13 cellular contexts compared by ENCODE assay signal in the genomic region with DNA sequence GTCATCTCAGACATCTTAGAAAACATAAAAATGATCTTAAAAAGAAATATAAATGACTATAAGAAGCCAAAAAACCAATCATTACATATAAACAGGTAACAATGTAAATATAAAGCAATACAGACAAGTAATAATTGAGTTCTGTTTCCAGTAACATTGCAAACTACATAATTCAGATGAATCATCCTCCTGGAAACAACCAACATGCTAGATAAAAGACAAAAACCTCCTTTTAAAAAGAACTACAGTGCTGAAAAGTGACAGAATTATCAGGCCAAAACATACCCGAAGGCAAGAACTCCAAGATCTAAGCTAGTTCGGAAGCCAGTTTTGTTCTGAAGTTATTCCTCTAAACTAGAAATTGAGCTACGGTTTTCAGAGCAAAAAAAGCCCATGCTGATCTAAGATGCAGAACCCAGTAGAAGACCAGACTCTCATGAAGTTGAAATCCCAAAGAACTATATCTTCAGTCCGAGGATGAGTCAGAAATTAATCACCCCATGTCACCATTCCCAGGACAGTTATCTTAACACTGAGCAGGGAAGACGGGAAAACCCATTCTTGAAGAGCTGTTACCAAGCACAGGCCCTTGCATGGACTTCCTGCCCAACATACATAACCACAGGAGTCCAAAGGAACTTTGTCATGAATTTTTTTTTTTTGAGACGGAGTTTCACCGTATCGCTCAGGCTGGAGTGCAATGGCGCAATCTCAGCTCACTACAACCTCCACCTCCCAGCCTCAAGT. TPM values are rescaled to one million over a fixed set of nuclear protein-coding genes. Genes with fewer than 3 reads are reported as not detected.
A peak's percentile ranks its signal among the peaks of the same experiment; 100 is the strongest.
DNase-seq lines count a peak whose midpoint lies in the region; ATAC-seq and TF ChIP-seq lines count a peak whose summit lies in the region.
"Had no signal": no experiment of that assay in that cellular context is flagged by ENCODE, and none has a peak within 500 bp of the region (broad histone marks: within the 10 kb centered on the region; RNA-seq: fewer than 3 reads in every experiment).

No MANE protein-coding gene starts in this region.

- DNase-seq in GOT3 (lab: John Stamatoyannopoulos, UW): peak; percentile 8
- DNase-seq in adipocyte (ENCODE audit: low read depth): peak; percentile 60
- DNase-seq in foreskin keratinocyte: peak; percentile 82 to 87
- DNase-seq in T-cell: no peak
- DNase-seq in NCI-H1048 (lab: John Stamatoyannopoulos, UW): no peak
- no peak for DNase-seq in transverse colon
- no peak for DNase-seq in anterior cingulate cortex (lab: John Stamatoyannopoulos, UW)
- DNase-seq: cortex of kidney, NCI-H345 had no signal

- CTCF ChIA-PET in T-cell (lab: Charles Lee): interaction anchor here in 1 of 2 donors (0.8 kb wide), 1 partner anchor 113 kb away, joined by 3 read pairs; no protein-coding TSS in a partner anchor

- H3K4me3 ChIP-seq in adipocyte (ENCODE audit: low read length) (peak overlapping the region; percentile 51), skeletal muscle satellite cell (ENCODE audit: low read length) (no peak overlapping the region), transverse colon (no peak overlapping the region)
- H3K4me3 ChIP-seq: skin epidermis had no signal

- in situ Hi-C loops in transverse colon (cut with MboI; ENCODE audit: low pct_ligation_motif_present in 1 of 4, low pct_unique_long_range_greater_than_20kb in 1 of 4, low sequenced_read_pairs in 3 of 4): loop anchor here in 1 of 4 donors (25.0 kb wide), 1 partner anchor 946 kb away; a partner anchor contains a TSS

- H3K27me3 Mint-ChIP-seq in T-cell: no peaks in the 10 kb centered on the region
- H3K27me3 Mint-ChIP-seq: stimulated activated memory B cell treated with anti-CD40 and anti-IgM and Interleukin-4, amounts not matched to agents 10 μg/mL and 1 μg/mL and 100 μg/mL, for 72 hours had no signal

- WGBS in transverse colon (ENCODE audit: low coverage in 1 of 2), 2 donors: 83 to 94% methylated on average over 7 to 9 of the region's 9 CpGs

- H3K4me1 Mint-ChIP-seq in T-cell: peaks cover 10 to 13% (median 11%) of the 10 kb centered on the region in 3 donors
- H3K4me1 Mint-ChIP-seq: stimulated activated memory B cell treated with anti-CD40 and anti-IgM and Interleukin-4, amounts not matched to agents 10 μg/mL and 1 μg/mL and 100 μg/mL, for 72 hours had no signal

- H3K27me3 ChIP-seq in adipocyte (replicated peaks; ENCODE audit: control insufficient read depth, insufficient read depth, low read length) (no peaks in the 10 kb centered on the region), foreskin keratinocyte (no peaks in the 10 kb centered on the region), skeletal muscle satellite cell (ENCODE audit: control insufficient read depth, insufficient read depth, low read length) (no peaks in the 10 kb centered on the region), transverse colon (no peaks in the 10 kb centered on the region)

- H3K4me3 Mint-ChIP-seq in T-cell: no peak overlapping the region
- H3K4me3 Mint-ChIP-seq: stimulated activated memory B cell treated with anti-CD40 and anti-IgM and Interleukin-4, amounts not matched to agents 10 μg/mL and 1 μg/mL and 100 μg/mL, for 72 hours had no signal

- H3K9me3 ChIP-seq in adipocyte (ENCODE audit: control insufficient read depth, low read length) (no peaks in the 10 kb centered on the region), skeletal muscle satellite cell (replicated peaks; ENCODE audit: low read length) (no peaks in the 10 kb centered on the region), transverse colon (no peaks in the 10 kb centered on the region)

- intact Hi-C loops in transverse colon (cut with DNase I; ENCODE audit: low total_unique reads): no loop called here

- TF ChIP-seq POLR2A in transverse colon (IDR thresholded peaks at IDR 0.05): no peak

- POLR2A ChIA-PET in T-cell (lab: Charles Lee): no interaction called here

- no peak for TF ChIP-seq EP300 in transverse colon (IDR thresholded peaks at IDR 0.05; ENCODE audit: low read depth)

- peaks cover 50% of the 10 kb centered on the region for H3K36me3 Mint-ChIP-seq in T-cell

- H3K9me3 Mint-ChIP-seq in T-cell: no peaks in the 10 kb centered on the region
- H3K9me3 Mint-ChIP-seq: stimulated activated memory B cell treated with anti-CD40 and anti-IgM and Interleukin-4, amounts not matched to agents 10 μg/mL and 1 μg/mL and 100 μg/mL, for 72 hours had no signal

- H3K36me3 ChIP-seq in adipocyte (ENCODE audit: control insufficient read depth, insufficient read depth, low read length, severe bottlenecking) (peaks cover 78% of the 10 kb centered on the region), skeletal muscle satellite cell (ENCODE audit: insufficient read depth, low read length) (peaks cover 63% of the 10 kb centered on the region), transverse colon (peaks cover 0 to 54% (median 5%) of the 10 kb centered on the region in 4 donors)

- H3K9ac ChIP-seq in adipocyte (ENCODE audit: low read length): peak overlapping the region; percentile 37
- H3K9ac ChIP-seq in skeletal muscle satellite cell (ENCODE audit: low read depth, low read length): no peak overlapping the region

- ATAC-seq in foreskin keratinocyte (peak; percentile 80), T-cell (replicated peaks in 1 of 4) (no peak)
- ATAC-seq: HepG2; stimulated activated memory B cell treated with anti-CD40 and anti-IgM and Interleukin-4, amounts not matched to agents 10 μg/mL and 1 μg/mL and 100 μg/mL, for 72 hours had no signal

- H3K27ac Mint-ChIP-seq in T-cell: no peak overlapping the region
- H3K27ac Mint-ChIP-seq: stimulated activated memory B cell treated with anti-CD40 and anti-IgM and Interleukin-4, amounts not matched to agents 10 μg/mL and 1 μg/mL and 100 μg/mL, for 72 hours had no signal

- peaks cover 26% of the 10 kb centered on the region for H3K4me1 ChIP-seq in adipocyte (ENCODE audit: control insufficient read depth, insufficient read depth, low read length)
- H3K4me1 ChIP-seq in foreskin keratinocyte: no peaks in the 10 kb centered on the region
- H3K4me1 ChIP-seq in skeletal muscle satellite cell (ENCODE audit: control insufficient read depth, insufficient read depth, low read length): peaks cover 21% of the 10 kb centered on the region
- H3K4me1 ChIP-seq in transverse colon: no peaks in the 10 kb centered on the region

- H3K4me2 ChIP-seq in skeletal muscle satellite cell (ENCODE audit: low read length): peak overlapping the region; percentile 25

- no peak for TF ChIP-seq CTCF in foreskin keratinocyte (conservative IDR thresholded peaks at IDR 0.05)
- TF ChIP-seq CTCF in transverse colon (IDR thresholded peaks at IDR 0.05): no peak

- H3K27ac ChIP-seq in foreskin keratinocyte: no peak overlapping the region
- no peak overlapping the region for H3K27ac ChIP-seq in transverse colon

RNA-seq across cellular contexts. Expression of a gene that starts 9.8 kb away (rescaled TPM):
- total RNA-seq in foreskin keratinocyte (32.3 and 40.6 TPM in 2 replicates), T-cell (10 to 100 TPM; 18.8 to 26.0 (median 24.3) TPM), transverse colon (100 to 1,000 TPM in 1 of 4 donors, 10 to 100 TPM in 2, 1 to 10 TPM in 1; 7.9 to 291 (median 21.1) TPM)
- 17.5 and 18.7 TPM in 2 replicates for polyA plus RNA-seq in foreskin keratinocyte
- total RNA-seq in skeletal muscle satellite cell (2012; rRNA removed): 72.8 and 86.3 TPM in 2 replicates

RNA-seq across cellular contexts. Expression of a gene that starts 9.9 kb away (rescaled TPM):
- 1.1 TPM in 2 replicates for total RNA-seq in foreskin keratinocyte
- 0.91 and 0.94 TPM in 2 replicates for polyA plus RNA-seq in foreskin keratinocyte
- 2.0 TPM in 2 replicates for total RNA-seq in skeletal muscle satellite cell (2012; rRNA removed)
- 1 to 10 TPM; 1.5 to 4.1 (median 2.9) TPM for total RNA-seq in T-cell
- 1 to 10 TPM in 3 of 4 donors, under 1 TPM in 1; 0.20 to 3.5 (median 1.7) TPM for total RNA-seq in transverse colon

Comparison
In these comparisons a context has a peak if more than half of its experiments do, and no peak if none do; other contexts are left out.
1. DNase-seq: peak in GOT3 (single experiment), adipocyte (single experiment) and foreskin keratinocyte (2 of 2); none in T-cell (0 of 34), NCI-H1048 (single experiment), transverse colon (single experiment) and anterior cingulate cortex (0 of 58).